Comparison of ENCODE assay signal across 1 cellular context in the genomic region with DNA sequence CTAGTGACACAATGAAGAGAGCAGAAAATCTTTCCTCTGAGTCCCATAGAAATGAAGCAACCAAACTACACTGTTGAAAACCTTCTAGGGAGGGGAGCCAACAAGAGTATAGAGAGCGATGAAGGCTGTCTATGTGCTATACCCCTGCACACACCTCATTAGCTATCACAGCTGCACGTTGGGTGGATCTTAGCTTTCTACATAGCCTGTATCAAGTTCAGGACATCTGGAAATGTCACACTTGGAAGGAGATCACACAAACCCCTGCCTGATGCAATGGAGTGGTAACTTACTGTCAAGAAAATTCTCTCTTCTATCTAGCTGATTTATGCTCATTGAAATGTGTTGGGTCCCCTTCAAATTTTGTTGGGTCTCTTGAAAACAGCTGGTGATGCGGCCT.
TF ChIP-seq lines count a peak whose summit lies in the region.

No MANE protein-coding gene starts in this region.

TF ChIP-seq in K562, 482 proteins besides CTCF, POLR2A, EP300 and RAD21 (continued from another document):
- peak in 1 of 2 experiments; percentile 59; a peak in 1 of 4 replicates for TF ChIP-seq TRIM24 (IDR thresholded peaks at IDR 0.05)
- TF ChIP-seq IRF2 (CRISPR knock-in tag; IDR thresholded peaks at IDR 0.05), result no peak
- no peak for TF ChIP-seq ZNF583 (CRISPR knock-in tag; IDR thresholded peaks at IDR 0.05)
- TF ChIP-seq, protein P1, sequence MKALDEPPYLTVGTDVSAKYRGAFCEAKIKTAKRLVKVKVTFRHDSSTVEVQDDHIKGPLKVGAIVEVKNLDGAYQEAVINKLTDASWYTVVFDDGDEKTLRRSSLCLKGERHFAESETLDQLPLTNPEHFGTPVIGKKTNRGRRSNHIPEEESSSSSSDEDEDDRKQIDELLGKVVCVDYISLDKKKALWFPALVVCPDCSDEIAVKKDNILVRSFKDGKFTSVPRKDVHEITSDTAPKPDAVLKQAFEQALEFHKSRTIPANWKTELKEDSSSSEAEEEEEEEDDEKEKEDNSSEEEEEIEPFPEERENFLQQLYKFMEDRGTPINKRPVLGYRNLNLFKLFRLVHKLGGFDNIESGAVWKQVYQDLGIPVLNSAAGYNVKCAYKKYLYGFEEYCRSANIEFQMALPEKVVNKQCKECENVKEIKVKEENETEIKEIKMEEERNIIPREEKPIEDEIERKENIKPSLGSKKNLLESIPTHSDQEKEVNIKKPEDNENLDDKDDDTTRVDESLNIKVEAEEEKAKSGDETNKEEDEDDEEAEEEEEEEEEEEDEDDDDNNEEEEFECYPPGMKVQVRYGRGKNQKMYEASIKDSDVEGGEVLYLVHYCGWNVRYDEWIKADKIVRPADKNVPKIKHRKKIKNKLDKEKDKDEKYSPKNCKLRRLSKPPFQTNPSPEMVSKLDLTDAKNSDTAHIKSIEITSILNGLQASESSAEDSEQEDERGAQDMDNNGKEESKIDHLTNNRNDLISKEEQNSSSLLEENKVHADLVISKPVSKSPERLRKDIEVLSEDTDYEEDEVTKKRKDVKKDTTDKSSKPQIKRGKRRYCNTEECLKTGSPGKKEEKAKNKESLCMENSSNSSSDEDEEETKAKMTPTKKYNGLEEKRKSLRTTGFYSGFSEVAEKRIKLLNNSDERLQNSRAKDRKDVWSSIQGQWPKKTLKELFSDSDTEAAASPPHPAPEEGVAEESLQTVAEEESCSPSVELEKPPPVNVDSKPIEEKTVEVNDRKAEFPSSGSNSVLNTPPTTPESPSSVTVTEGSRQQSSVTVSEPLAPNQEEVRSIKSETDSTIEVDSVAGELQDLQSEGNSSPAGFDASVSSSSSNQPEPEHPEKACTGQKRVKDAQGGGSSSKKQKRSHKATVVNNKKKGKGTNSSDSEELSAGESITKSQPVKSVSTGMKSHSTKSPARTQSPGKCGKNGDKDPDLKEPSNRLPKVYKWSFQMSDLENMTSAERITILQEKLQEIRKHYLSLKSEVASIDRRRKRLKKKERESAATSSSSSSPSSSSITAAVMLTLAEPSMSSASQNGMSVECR (CRISPR knock-in tag; IDR thresholded peaks at IDR 0.05), result no peak
- no peak for TF ChIP-seq RBM25 (IDR thresholded peaks at IDR 0.05; ENCODE audit: low read depth, low read length, severe bottlenecking)
- TF ChIP-seq FOXP1 (CRISPR knock-in tag; IDR thresholded peaks at IDR 0.05), result no peak
- TF ChIP-seq, protein P2, sequence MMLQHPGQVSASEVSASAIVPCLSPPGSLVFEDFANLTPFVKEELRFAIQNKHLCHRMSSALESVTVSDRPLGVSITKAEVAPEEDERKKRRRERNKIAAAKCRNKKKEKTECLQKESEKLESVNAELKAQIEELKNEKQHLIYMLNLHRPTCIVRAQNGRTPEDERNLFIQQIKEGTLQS (IDR thresholded peaks at IDR 0.05), result peak; percentile 44; the same call in 1 of the 2 replicates
- TF ChIP-seq, protein P2 (CRISPR knock-in tag; conservative IDR thresholded peaks at IDR 0.05), result no peak
- TF ChIP-seq MEIS2 (IDR thresholded peaks at IDR 0.05; ENCODE audit: partially characterized antibody), result peak; percentile 79
- TF ChIP-seq L3MBTL2 (IDR thresholded peaks at IDR 0.05), result peak; percentile 16; the same call in 1 of the 2 replicates
- TF ChIP-seq ZNF175 (CRISPR knock-in tag; IDR thresholded peaks at IDR 0.05; ENCODE audit: low read depth), result peak; percentile 60; the same call in 1 of the 2 replicates
- TF ChIP-seq, protein P3, sequence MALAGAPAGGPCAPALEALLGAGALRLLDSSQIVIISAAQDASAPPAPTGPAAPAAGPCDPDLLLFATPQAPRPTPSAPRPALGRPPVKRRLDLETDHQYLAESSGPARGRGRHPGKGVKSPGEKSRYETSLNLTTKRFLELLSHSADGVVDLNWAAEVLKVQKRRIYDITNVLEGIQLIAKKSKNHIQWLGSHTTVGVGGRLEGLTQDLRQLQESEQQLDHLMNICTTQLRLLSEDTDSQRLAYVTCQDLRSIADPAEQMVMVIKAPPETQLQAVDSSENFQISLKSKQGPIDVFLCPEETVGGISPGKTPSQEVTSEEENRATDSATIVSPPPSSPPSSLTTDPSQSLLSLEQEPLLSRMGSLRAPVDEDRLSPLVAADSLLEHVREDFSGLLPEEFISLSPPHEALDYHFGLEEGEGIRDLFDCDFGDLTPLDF (CRISPR knock-in tag; IDR thresholded peaks at IDR 0.05), result no peak
- no peak for TF ChIP-seq TBL1XR1 (IDR thresholded peaks at IDR 0.05; ENCODE audit: low read length in 2 of 2)
- TF ChIP-seq GATAD2A (IDR thresholded peaks at IDR 0.05), result no peak
- no peak for TF ChIP-seq CXXC5 (CRISPR knock-in tag; IDR thresholded peaks at IDR 0.05)
- TF ChIP-seq, protein P4, sequence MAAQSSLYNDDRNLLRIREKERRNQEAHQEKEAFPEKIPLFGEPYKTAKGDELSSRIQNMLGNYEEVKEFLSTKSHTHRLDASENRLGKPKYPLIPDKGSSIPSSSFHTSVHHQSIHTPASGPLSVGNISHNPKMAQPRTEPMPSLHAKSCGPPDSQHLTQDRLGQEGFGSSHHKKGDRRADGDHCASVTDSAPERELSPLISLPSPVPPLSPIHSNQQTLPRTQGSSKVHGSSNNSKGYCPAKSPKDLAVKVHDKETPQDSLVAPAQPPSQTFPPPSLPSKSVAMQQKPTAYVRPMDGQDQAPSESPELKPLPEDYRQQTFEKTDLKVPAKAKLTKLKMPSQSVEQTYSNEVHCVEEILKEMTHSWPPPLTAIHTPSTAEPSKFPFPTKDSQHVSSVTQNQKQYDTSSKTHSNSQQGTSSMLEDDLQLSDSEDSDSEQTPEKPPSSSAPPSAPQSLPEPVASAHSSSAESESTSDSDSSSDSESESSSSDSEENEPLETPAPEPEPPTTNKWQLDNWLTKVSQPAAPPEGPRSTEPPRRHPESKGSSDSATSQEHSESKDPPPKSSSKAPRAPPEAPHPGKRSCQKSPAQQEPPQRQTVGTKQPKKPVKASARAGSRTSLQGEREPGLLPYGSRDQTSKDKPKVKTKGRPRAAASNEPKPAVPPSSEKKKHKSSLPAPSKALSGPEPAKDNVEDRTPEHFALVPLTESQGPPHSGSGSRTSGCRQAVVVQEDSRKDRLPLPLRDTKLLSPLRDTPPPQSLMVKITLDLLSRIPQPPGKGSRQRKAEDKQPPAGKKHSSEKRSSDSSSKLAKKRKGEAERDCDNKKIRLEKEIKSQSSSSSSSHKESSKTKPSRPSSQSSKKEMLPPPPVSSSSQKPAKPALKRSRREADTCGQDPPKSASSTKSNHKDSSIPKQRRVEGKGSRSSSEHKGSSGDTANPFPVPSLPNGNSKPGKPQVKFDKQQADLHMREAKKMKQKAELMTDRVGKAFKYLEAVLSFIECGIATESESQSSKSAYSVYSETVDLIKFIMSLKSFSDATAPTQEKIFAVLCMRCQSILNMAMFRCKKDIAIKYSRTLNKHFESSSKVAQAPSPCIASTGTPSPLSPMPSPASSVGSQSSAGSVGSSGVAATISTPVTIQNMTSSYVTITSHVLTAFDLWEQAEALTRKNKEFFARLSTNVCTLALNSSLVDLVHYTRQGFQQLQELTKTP (IDR thresholded peaks at IDR 0.05; ENCODE audit: low read depth in 1 of 2, partially characterized antibody in 2 of 2), result no peak
- TF ChIP-seq HDAC8 (tag; IDR thresholded peaks at IDR 0.05), result no peak
- TF ChIP-seq NR2C2 (CRISPR knock-in tag; IDR thresholded peaks at IDR 0.05), result no peak
- TF ChIP-seq NR2C2 (tag; IDR thresholded peaks at IDR 0.05), result peak; percentile 24; the same call in 1 of the 2 replicates
- no peak for TF ChIP-seq EWSR1 (IDR thresholded peaks at IDR 0.05; ENCODE audit: borderline replicate concordance, low read depth, partially characterized antibody)
- TF ChIP-seq, protein P5, sequence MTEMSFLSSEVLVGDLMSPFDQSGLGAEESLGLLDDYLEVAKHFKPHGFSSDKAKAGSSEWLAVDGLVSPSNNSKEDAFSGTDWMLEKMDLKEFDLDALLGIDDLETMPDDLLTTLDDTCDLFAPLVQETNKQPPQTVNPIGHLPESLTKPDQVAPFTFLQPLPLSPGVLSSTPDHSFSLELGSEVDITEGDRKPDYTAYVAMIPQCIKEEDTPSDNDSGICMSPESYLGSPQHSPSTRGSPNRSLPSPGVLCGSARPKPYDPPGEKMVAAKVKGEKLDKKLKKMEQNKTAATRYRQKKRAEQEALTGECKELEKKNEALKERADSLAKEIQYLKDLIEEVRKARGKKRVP (CRISPR knock-in tag; IDR thresholded peaks at IDR 0.05), result peak; percentile 92
